Comparison of ENCODE assay signal across 15 cellular contexts in the genomic region with DNA sequence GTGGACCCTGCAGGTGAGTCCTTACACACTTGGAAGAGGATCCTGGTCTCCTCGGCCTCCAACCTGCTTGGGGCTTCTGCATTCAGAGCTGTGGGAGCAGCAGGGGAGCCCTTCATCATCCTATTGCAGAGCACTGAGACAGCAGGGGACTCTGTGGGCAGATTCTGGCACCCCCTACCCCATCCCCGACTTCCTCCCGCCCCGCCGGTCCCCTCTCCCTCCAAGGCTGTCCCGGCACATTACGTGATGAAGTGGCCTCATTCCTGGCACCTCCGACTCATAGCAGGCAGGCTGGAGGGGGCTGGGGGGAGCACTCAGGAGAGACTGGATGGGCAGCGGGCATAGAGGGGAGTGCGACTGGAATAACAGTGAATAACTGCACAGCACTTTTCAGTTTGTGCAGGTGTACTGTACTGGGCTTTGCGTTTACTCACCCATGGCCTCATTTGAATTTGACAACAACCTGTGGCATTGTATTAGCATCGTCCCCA.
DNase-seq lines count a peak whose midpoint lies in the region; ATAC-seq and TF ChIP-seq lines count a peak whose summit lies in the region.
"Had no signal": no experiment of that assay in that cellular context is flagged by ENCODE, and none has a peak within 500 bp of the region (broad histone marks: within the 10 kb centered on the region; RNA-seq: fewer than 3 reads in every experiment).

No MANE protein-coding gene starts in this region.

- intact Hi-C loops in stomach (cut with DNase I; ENCODE audit: low total_unique reads) = no loop called here

- H2BK120ac ChIP-seq in neuronal stem cell (ENCODE audit: low read depth, low read length) = no peak overlapping the region

- H2BK12ac ChIP-seq in neuronal stem cell (ENCODE audit: low read length) = no peak overlapping the region

- H2BK15ac ChIP-seq in neuronal stem cell (ENCODE audit: low read length) = peak overlapping the region; percentile 39

- no peaks in the 10 kb centered on the region for H3K79me1 ChIP-seq in neuronal stem cell (ENCODE audit: low read depth, low read length)

- peak overlapping the region; percentile 51 for H3K18ac ChIP-seq in neuronal stem cell (ENCODE audit: low read length)

- no peak overlapping the region for H4K8ac ChIP-seq in neuronal stem cell (ENCODE audit: low read depth, low read length)

- peak overlapping the region; percentile 44 for H3K23ac ChIP-seq in neuronal stem cell (ENCODE audit: low read depth, low read length, poor library complexity)

- H3K9me3 ChIP-seq in neuronal stem cell (replicated peaks in 1 of 2; ENCODE audit: control insufficient read depth in 2 of 2, insufficient read depth in 1 of 2, low read depth in 1 of 2, low read length in 2 of 2) = no peaks in the 10 kb centered on the region
- H3K9me3 ChIP-seq in stomach = no peaks in the 10 kb centered on the region
- H3K9me3 ChIP-seq: A549, BE2C had no signal

- TF ChIP-seq EP300 in stomach (IDR thresholded peaks at IDR 0.05) = no peak

- no peak overlapping the region for H2AFZ ChIP-seq in neuronal stem cell (ENCODE audit: low read length)

- no peak overlapping the region for H4K91ac ChIP-seq in neuronal stem cell (ENCODE audit: low read depth, low read length, poor library complexity)

- peak overlapping the region; percentile 47 for H3K14ac ChIP-seq in neuronal stem cell (ENCODE audit: low read length)

- no peak overlapping the region for H3K4me2 ChIP-seq in neuronal stem cell (ENCODE audit: insufficient read depth, low read length, poor library complexity, severe bottlenecking)
- H3K4me2 ChIP-seq: A549 had no signal

- peak; percentile 54 to 84 for DNase-seq in NCI-H526 (lab: John Stamatoyannopoulos, UW)
- DNase-seq in coronary artery (ENCODE audit: low spot score) = peak; percentile 57
- no peak for DNase-seq in neuronal stem cell (ENCODE audit: low spot score)
- peak; percentile 13 for DNase-seq in stomach
- no peak for DNase-seq in LoVo (ENCODE audit: low spot score)
- DNase-seq: BE2C; CD8-positive, alpha-beta T cell; COR-L47; DMS153; DND-41; GDM1 had no signal

- H3K27ac ChIP-seq in coronary artery (no peak overlapping the region), neuronal stem cell (replicated peaks; ENCODE audit: low read length) (no peak overlapping the region), stomach (no peak overlapping the region)
- H3K27ac ChIP-seq: A549, C4-2B had no signal

- no peak overlapping the region for H2AK5ac ChIP-seq in neuronal stem cell (ENCODE audit: low read depth, low read length)

- TF ChIP-seq CTCF in coronary artery (IDR thresholded peaks at IDR 0.05) (no peak), stomach (IDR thresholded peaks at IDR 0.05) (no peak)

- WGBS in neuronal stem cell (ENCODE audit: extremely low coverage in 2 of 2, insufficient read length in 2 of 2, insufficient replicate concordance in 1 of 2), 2 donors = no CpG with 5 or more reads among the region's 12 CpGs
- 73 to 84% (median 78%) methylated on average over 4 to 12 of the region's 12 CpGs for WGBS in stomach, 5 donors

- TF ChIP-seq POLR2A in stomach (IDR thresholded peaks at IDR 0.05) = no peak

- ATAC-seq in GM21737 (IDR thresholded peaks at IDR 0.05; ENCODE audit: unreplicated experiment) = no peak
- ATAC-seq in HG02981 (IDR thresholded peaks at IDR 0.05; ENCODE audit: unreplicated experiment) = no peak
- ATAC-seq: A549; CD8-positive, alpha-beta T cell had no signal

- H3K4me1 ChIP-seq in neuronal stem cell (ENCODE audit: control insufficient read depth in 2 of 2, insufficient read depth in 1 of 2, low read depth in 1 of 2, low read length in 2 of 2) (no peaks in the 10 kb centered on the region), stomach (no peaks in the 10 kb centered on the region)
- H3K4me1 ChIP-seq: A549, BE2C had no signal

- peak overlapping the region; percentile 11 for H2BK5ac ChIP-seq in neuronal stem cell (ENCODE audit: low read length)

- H3K4me3 ChIP-seq in coronary artery = no peak overlapping the region
- H3K4me3 ChIP-seq in neuronal stem cell (ENCODE audit: low read length in 2 of 2) = peak overlapping the region in 1 of 2 donors; percentile 11
- no peak overlapping the region for H3K4me3 ChIP-seq in stomach
- H3K4me3 ChIP-seq: A549 had no signal

- H3K27me3 ChIP-seq in neuronal stem cell (ENCODE audit: control insufficient read depth in 3 of 3, insufficient read depth in 3 of 3, low read depth in 1 of 3, low read length in 3 of 3) (peaks cover 0 to 2% (median 0%) of the 10 kb centered on the region in 3 experiments), stomach (peaks cover 0 to 43% (median 0%) of the 10 kb centered on the region in 3 donors)
- H3K27me3 ChIP-seq: BE2C had no signal

- no peak overlapping the region for H3K9ac ChIP-seq in neuronal stem cell (ENCODE audit: low read depth, low read length, poor library complexity)

- H3K36me3 ChIP-seq in neuronal stem cell (replicated peaks in 1 of 2; ENCODE audit: control insufficient read depth in 2 of 2, insufficient read depth in 2 of 2, low read length in 2 of 2) = no peaks in the 10 kb centered on the region
- H3K36me3 ChIP-seq in stomach = no peaks in the 10 kb centered on the region
- H3K36me3 ChIP-seq: BE2C had no signal

- H3K4ac ChIP-seq in neuronal stem cell (ENCODE audit: low read length) = no peak overlapping the region

Comparison
In these comparisons a context has a peak if more than half of its experiments do, and no peak if none do; other contexts are left out.
1. DNase-seq: peak in NCI-H526 (2 of 2), coronary artery (single experiment) and stomach (single experiment); none in neuronal stem cell (single experiment) and LoVo (single experiment).